ENCODE assay signal across 8 cellular contexts in the genomic region with DNA sequence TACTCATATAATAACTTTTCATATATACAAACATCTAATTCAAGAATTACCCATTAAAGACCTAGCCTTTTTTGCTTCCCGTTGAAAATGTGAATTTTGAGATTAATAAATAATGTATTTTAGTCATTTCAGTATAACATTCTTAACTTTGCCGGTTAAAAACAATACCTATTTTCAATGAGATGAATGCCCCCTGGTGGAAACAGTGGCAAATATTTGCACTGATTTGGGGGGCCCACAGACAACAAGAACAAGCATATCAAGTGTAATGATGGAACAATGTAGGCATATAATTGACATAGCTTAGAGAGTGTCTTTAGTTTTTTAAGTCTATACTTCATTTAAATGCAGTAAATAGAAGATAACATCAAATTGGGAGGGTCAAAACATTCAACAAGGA.
A peak's percentile ranks its signal among the peaks of the same experiment; 100 is the strongest.
DNase-seq lines count a peak whose midpoint lies in the region; ATAC-seq and TF ChIP-seq lines count a peak whose summit lies in the region.

No MANE protein-coding gene starts in this region.

- intact Hi-C loops in upper lobe of right lung (cut with DNase I) (no loop called here), posterior cingulate gyrus (cut with DNase I) (loop anchor here (5.0 kb wide), 1 partner anchor 114 kb away; the partner anchor contains the start of gene NTRK2)

- H4K20me1 ChIP-seq in OCI-LY3 (ENCODE audit: insufficient read depth, low read length) (no peaks in the 10 kb centered on the region), fibroblast of lung (ENCODE audit: control insufficient read depth, extremely low read depth, insufficient read depth, low read length) (no peaks in the 10 kb centered on the region)

- H3K4me1 ChIP-seq in OCI-LY3 (ENCODE audit: low read length), result peaks cover 12% of the 10 kb centered on the region
- H3K4me1 ChIP-seq in fibroblast of lung (ENCODE audit: control insufficient read depth, extremely low read depth, insufficient read depth, low read length), result no peaks in the 10 kb centered on the region
- H3K4me1 ChIP-seq in upper lobe of right lung, result no peaks in the 10 kb centered on the region

- 0 out of 2 replicates have a peak overlapping the region, but pooled peaks have one; percentile 6 for H3K4me2 ChIP-seq in OCI-LY3 (ENCODE audit: low read length)
- no peak overlapping the region for H3K4me2 ChIP-seq in fibroblast of lung (ENCODE audit: extremely low read depth, insufficient read depth, low read length)

- H2AFZ ChIP-seq in OCI-LY3 (ENCODE audit: low read depth, low read length) (no peak overlapping the region), fibroblast of lung (ENCODE audit: low read length) (no peak overlapping the region)

- no peak overlapping the region for H3K4me3 ChIP-seq in OCI-LY3 (ENCODE audit: low read length)
- H3K4me3 ChIP-seq in fibroblast of lung (replicated peaks in 1 of 4; ENCODE audit: control extremely low read depth in 1 of 4, insufficient read depth in 1 of 4, low read depth in 3 of 4, low read length in 4 of 4), result no peak overlapping the region
- no peak overlapping the region for H3K4me3 ChIP-seq in upper lobe of right lung

- H3K27me3 ChIP-seq in OCI-LY3 (ENCODE audit: low read depth, low read length) (0 out of 2 replicates have a peak, but pooled peaks cover 3% of the 10 kb centered on the region), fibroblast of lung (ENCODE audit: control insufficient read depth, insufficient read depth, low read length) (peaks cover 2% of the 10 kb centered on the region), upper lobe of right lung (no peaks in the 10 kb centered on the region)

- no peaks in the 10 kb centered on the region for H3K9me3 ChIP-seq in OCI-LY3 (ENCODE audit: insufficient read depth, low read length)
- no peaks in the 10 kb centered on the region for H3K9me3 ChIP-seq in fibroblast of lung (ENCODE audit: control insufficient read depth, insufficient read depth, low read depth, low read length)
- no peaks in the 10 kb centered on the region for H3K9me3 ChIP-seq in upper lobe of right lung

- H3K79me2 ChIP-seq in OCI-LY3 (ENCODE audit: low read length) (no peaks in the 10 kb centered on the region), fibroblast of lung (ENCODE audit: control insufficient read depth, insufficient read depth, low read length) (no peaks in the 10 kb centered on the region)

- ATAC-seq in upper lobe of right lung (no peak), HG03439 (IDR thresholded peaks at IDR 0.05; ENCODE audit: unreplicated experiment) (no peak)

- peak; percentile 4 to 8 for DNase-seq in stimulated activated CD4-positive, alpha-beta T cell treated with anti-CD3 and anti-CD28 coated beads, Interleukin-2, amount 100 ng/mL, for 48 hours
- DNase-seq in stimulated activated CD4-positive, alpha-beta T cell treated with anti-CD3 and anti-CD28 coated beads, Interleukin-12 subunit alpha, Interleukin-12 subunit beta, amount 100 ng/mL, for 4 hours, result no peak
- peak; percentile 16 to 23 for DNase-seq in fibroblast of lung (ENCODE audit: low read depth in 2 of 2)
- DNase-seq in upper lobe of right lung, result no peak
- no peak for DNase-seq in NCI-H2196 (lab: John Stamatoyannopoulos, UW; ENCODE audit: unreplicated experiment)
- no peak for DNase-seq in posterior cingulate gyrus

- H3K27ac ChIP-seq in OCI-LY3 (ENCODE audit: low read length), result no peak overlapping the region
- H3K27ac ChIP-seq in fibroblast of lung (ENCODE audit: insufficient read depth, low read length), result no peak overlapping the region
- H3K27ac ChIP-seq in upper lobe of right lung, result no peak overlapping the region

- H3K36me3 ChIP-seq in OCI-LY3 (replicated peaks; ENCODE audit: low read depth, low read length), result no peaks in the 10 kb centered on the region
- no peaks in the 10 kb centered on the region for H3K36me3 ChIP-seq in fibroblast of lung (ENCODE audit: control insufficient read depth, insufficient read depth, low read length)
- H3K36me3 ChIP-seq in upper lobe of right lung, result no peaks in the 10 kb centered on the region

- TF ChIP-seq CTCF in OCI-LY3 (IDR thresholded peaks at IDR 0.05; ENCODE audit: low read depth, low read length) (peak; percentile 78), fibroblast of lung (conservative IDR thresholded peaks at IDR 0.05 in 1 of 2, IDR thresholded peaks at IDR 0.05 in 1 of 2; ENCODE audit: low read depth in 1 of 2, low read length in 2 of 2) (peak; percentile 38 to 44), upper lobe of right lung (IDR thresholded peaks at IDR 0.05) (peak; percentile 31)

- H3K9ac ChIP-seq in OCI-LY3 (ENCODE audit: low read length) (no peak overlapping the region), fibroblast of lung (ENCODE audit: insufficient read depth, low read length) (no peak overlapping the region)

Comparison
In these comparisons a context has a peak if more than half of its experiments do, and no peak if none do; other contexts are left out.
1. DNase-seq: peak in stimulated activated CD4-positive, alpha-beta T cell treated with anti-CD3 and anti-CD28 coated beads, Interleukin-2, amount 100 ng/mL, for 48 hours (2 of 2) and fibroblast of lung (2 of 2); none in stimulated activated CD4-positive, alpha-beta T cell treated with anti-CD3 and anti-CD28 coated beads, Interleukin-12 subunit alpha, Interleukin-12 subunit beta, amount 100 ng/mL, for 4 hours (single experiment), upper lobe of right lung (single experiment), NCI-H2196 (single experiment) and posterior cingulate gyrus (0 of 10).
2. Peak in every context shown above with its lines, with median percentiles within 50 percentile points of each other: CTCF ChIP-seq.